Comparison of ENCODE assay signal across 1 cellular context in genomic region chr5:154288145-154288544, GRCh38.
TF ChIP-seq lines count a peak whose summit lies in the region.

No MANE protein-coding gene starts in this region.

TF ChIP-seq in SK-N-SH, 30 proteins besides CTCF, POLR2A, EP300 and RAD21 (continued from another document):
- no peak for TF ChIP-seq PBX3 (IDR thresholded peaks at IDR 0.05)
- 0 out of 2 replicates have a peak, but pooled peaks have one; percentile 32 for TF ChIP-seq REST (IDR thresholded peaks at IDR 0.05; ENCODE audit: low read depth, low read length)
- no peak for TF ChIP-seq IRF3 (IDR thresholded peaks at IDR 0.05; ENCODE audit: low read depth, low read length)
